In genomic region chr7:98541101-98541500, GRCh38 we compare ENCODE assay signal across 21 cellular contexts.
DNase-seq lines count a peak whose midpoint lies in the region; ATAC-seq, FAIRE-seq and TF ChIP-seq lines count a peak whose summit lies in the region.
"Had no signal": no experiment of that assay in that cellular context is flagged by ENCODE, and none has a peak within 500 bp of the region (broad histone marks: within the 10 kb centered on the region; RNA-seq: fewer than 3 reads in every experiment).

No MANE protein-coding gene starts in this region.

- H3K4me3 ChIP-seq in kidney (ENCODE audit: low read length in 2 of 2), result no peak overlapping the region
- H3K4me3 ChIP-seq: GM12878, GM23338, HAP-1 had no signal

- no peak overlapping the region for H3K9ac ChIP-seq in kidney (ENCODE audit: low read length in 2 of 2)

- peak; percentile 42 for DNase-seq in NCI-H748 (lab: John Stamatoyannopoulos, UW; ENCODE audit: unreplicated experiment)
- DNase-seq in NCI-H748 treated with DMSO at 0.1 percent for 48 hours (lab: John Stamatoyannopoulos, UW), result no peak
- peak; percentile 33 for DNase-seq in NCI-H345 (lab: John Stamatoyannopoulos, UW)
- peak; percentile 50 for DNase-seq in kidney
- DNase-seq in COLO668 (lab: John Stamatoyannopoulos, UW; ENCODE audit: unreplicated experiment), result no peak
- DNase-seq: C1 segment of cervical spinal cord; Caco-2; CD4-positive, alpha-beta memory T cell; DMS153; DND-41; HFFc6 had no signal

- TF ChIP-seq CTCF in kidney (IDR thresholded peaks at IDR 0.05; ENCODE audit: borderline replicate concordance, extremely low read depth, insufficient read depth), result no peak

- no peaks in the 10 kb centered on the region for H3K4me1 ChIP-seq in kidney (ENCODE audit: control insufficient read depth in 1 of 2, insufficient read depth in 1 of 2, low read depth in 1 of 2, low read length in 2 of 2)
- H3K4me1 ChIP-seq: Caco-2, HAP-1 had no signal

- no peaks in the 10 kb centered on the region for H3K36me3 ChIP-seq in kidney (ENCODE audit: control insufficient read depth in 1 of 2, insufficient read depth in 2 of 2, low read length in 2 of 2)
- H3K36me3 ChIP-seq: HAP-1 had no signal

- H3K27ac ChIP-seq in kidney (ENCODE audit: low read depth in 2 of 2, low read length in 2 of 2), result no peak overlapping the region
- H3K27ac ChIP-seq: 22Rv1 had no signal

- H3K9me3 ChIP-seq in kidney (ENCODE audit: control insufficient read depth in 1 of 2, low read length in 2 of 2), result no peaks in the 10 kb centered on the region
- H3K9me3 ChIP-seq: Caco-2, HAP-1 had no signal

- intact Hi-C loops in kidney (cut with DNase I), result no loop called here

- ATAC-seq in HG03469 (IDR thresholded peaks at IDR 0.05; ENCODE audit: unreplicated experiment) (no peak), HG02885 (IDR thresholded peaks at IDR 0.05; ENCODE audit: poor library complexity, unreplicated experiment) (no peak)
- ATAC-seq: GM12878, GM23338 had no signal

- FAIRE-seq in kidney (lab: Jason Lieb, UNC), result no peak
- FAIRE-seq: A204.1, G401.6, GM12878, GM19239, H54 had no signal

Comparison
In these comparisons a context has a peak if more than half of its experiments do, and no peak if none do; other contexts are left out.
1. DNase-seq: peak in NCI-H748 (single experiment), NCI-H345 (single experiment) and kidney (single experiment); none in NCI-H748 treated with DMSO at 0.1 percent for 48 hours (single experiment) and COLO668 (single experiment).